30 cellular contexts compared by ENCODE assay signal in genomic region chr1:53979712-53980450, GRCh38. TPM values are rescaled to one million over a fixed set of nuclear protein-coding genes. Genes with fewer than 3 reads are reported as not detected.
DNase-seq lines count a peak whose midpoint lies in the region; TF ChIP-seq lines count a peak whose summit lies in the region.
"Had no signal": no experiment of that assay in that cellular context is flagged by ENCODE, and none has a peak within 500 bp of the region (broad histone marks: within the 10 kb centered on the region; RNA-seq: fewer than 3 reads in every experiment).

No MANE protein-coding gene starts in this region.

- no peaks in the 10 kb centered on the region for H3K9me3 ChIP-seq in BLaER1
- H3K9me3 ChIP-seq in H9 (ENCODE audit: control insufficient read depth, low read depth, low read length): no peaks in the 10 kb centered on the region
- H3K9me3 ChIP-seq in OCI-LY7 (ENCODE audit: low read length): no peaks in the 10 kb centered on the region
- H3K9me3 ChIP-seq in spleen: no peaks in the 10 kb centered on the region
- H3K9me3 ChIP-seq: ovary, SK-N-SH, thoracic aorta had no signal

- H3K4me2 ChIP-seq in BLaER1 (peak overlapping the region; percentile 68), H9 (ENCODE audit: insufficient read depth, insufficient read length, low read length) (no peak overlapping the region), OCI-LY7 (ENCODE audit: low read length) (no peak overlapping the region)
- H3K4me2 ChIP-seq: SK-N-SH had no signal

- no peak overlapping the region for H3K23ac ChIP-seq in H9 (ENCODE audit: insufficient read length, low read depth, low read length)

- H3K79me1 ChIP-seq in H9 (ENCODE audit: insufficient read depth, low read depth, low read length, poor library complexity, severe bottlenecking): no peaks in the 10 kb centered on the region

- no peak overlapping the region for H3K14ac ChIP-seq in H9 (ENCODE audit: insufficient read depth, low read length)

- H4K20me1 ChIP-seq in BLaER1 (no peaks in the 10 kb centered on the region), H9 (ENCODE audit: control insufficient read depth, insufficient read depth, insufficient read length) (no peaks in the 10 kb centered on the region), OCI-LY7 (ENCODE audit: insufficient read depth, low read length) (no peaks in the 10 kb centered on the region)

- H2BK120ac ChIP-seq in H9 (ENCODE audit: low read depth, low read length, poor library complexity, severe bottlenecking): no peak overlapping the region

- intact Hi-C loops in OCI-LY7 (cut with micrococcal nuclease; ENCODE audit: unreplicated experiment) (no loop called here), spleen (cut with DNase I; ENCODE audit: low total_unique reads) (no loop called here)

- H3K9ac ChIP-seq in BLaER1 (no peak overlapping the region), H9 (ENCODE audit: extremely low read depth, insufficient read length, low read length) (no peak overlapping the region)
- H3K9ac ChIP-seq: SK-N-SH had no signal

- H4K5ac ChIP-seq in H9 (ENCODE audit: insufficient read length, low read depth, low read length): no peak overlapping the region

- TF ChIP-seq CTCF in H9 (conservative IDR thresholded peaks at IDR 0.05): peak; percentile 47; the same call in 2 of the 3 replicates
- 0 out of 2 replicates have a peak, but pooled peaks have one; percentile 21 for TF ChIP-seq CTCF in OCI-LY7 (conservative IDR thresholded peaks at IDR 0.05; ENCODE audit: low read length)
- TF ChIP-seq CTCF in spleen (IDR thresholded peaks at IDR 0.05 in 8 of 11, conservative IDR thresholded peaks at IDR 0.05 in 3 of 11): no peak
- no peak for TF ChIP-seq CTCF in HFFc6 (IDR thresholded peaks at IDR 0.05)

- no peak overlapping the region for H2BK5ac ChIP-seq in H9 (ENCODE audit: insufficient read length, low read length)

- H3K4me1 Mint-ChIP-seq in H9 (peaks cover 19 to 27% of the 10 kb centered on the region in 2 experiments), HFFc6 (ENCODE audit: low read depth) (peaks cover 12% of the 10 kb centered on the region)
- H3K4me1 Mint-ChIP-seq: activated B cell treated with CpG ODN at 0.5 μM for 24 hours had no signal

- TF ChIP-seq POLR2A in spleen (IDR thresholded peaks at IDR 0.05): no peak

- no peaks in the 10 kb centered on the region; a peak in 1 of 5 replicates for H3K9me3 Mint-ChIP-seq in H9
- no peaks in the 10 kb centered on the region for H3K9me3 Mint-ChIP-seq in HFFc6
- H3K9me3 Mint-ChIP-seq: activated B cell treated with CpG ODN at 0.5 μM for 24 hours; activated naive CD4-positive, alpha-beta T cell treated with anti-CD3 and anti-CD28 coated beads for 36 hours; activated T-cell treated with anti-CD3 and anti-CD28 coated beads, Interleukin-2, amount 50 U/mL, for 24 hours; T-helper 2 cell treated with Interferon-gamma antibody and Interleukin-4, amounts not matched to agents 5 μg/mL and 100 μg/mL, for 36 hours had no signal

- no peak overlapping the region for H2AK5ac ChIP-seq in H9 (ENCODE audit: insufficient read length, low read length)

- H3K18ac ChIP-seq in H9 (ENCODE audit: insufficient read length, low read depth, low read length): no peak overlapping the region

- no peaks in the 10 kb centered on the region for H3K9me2 ChIP-seq in OCI-LY7 (ENCODE audit: insufficient read depth, low read length)
- H3K9me2 ChIP-seq: SK-N-SH had no signal

- H3K4me3 ChIP-seq in BLaER1 (no peak overlapping the region), OCI-LY7 (ENCODE audit: low read depth, low read length, poor library complexity, severe bottlenecking) (no peak overlapping the region), spleen (no peak overlapping the region)
- H3K4me3 ChIP-seq: ovary, thoracic aorta had no signal

- H3K4me1 ChIP-seq in BLaER1 (peaks cover 37% of the 10 kb centered on the region), H9 (ENCODE audit: insufficient read depth, low read length) (no peaks in the 10 kb centered on the region; the same call in 1 of the 2 replicates), OCI-LY7 (ENCODE audit: insufficient read depth, low read length, poor library complexity, severe bottlenecking) (no peaks in the 10 kb centered on the region), spleen (peaks cover 0 to 14% (median 8%) of the 10 kb centered on the region in 6 donors)
- H3K4me1 ChIP-seq: foreskin keratinocyte had no signal

- H2BK12ac ChIP-seq in H9 (ENCODE audit: insufficient read length, low read depth, low read length): peak overlapping the region; percentile 64

- no TSS peak for BruUV-seq in OCI-LY7 (replicated peaks; lab: Mats Ljungman, UMichigan)

- H2AFZ ChIP-seq in H9 (ENCODE audit: low read length) (no peak overlapping the region), OCI-LY7 (ENCODE audit: low read length) (no peak overlapping the region)

- H3K27me3 ChIP-seq in BLaER1 (no peaks in the 10 kb centered on the region), H9 (ENCODE audit: insufficient read depth, low read length) (no peaks in the 10 kb centered on the region), spleen (replicated peaks in 1 of 7) (peaks cover 0 to 5% (median 0%) of the 10 kb centered on the region in 7 donors)
- H3K27me3 ChIP-seq: foreskin keratinocyte, ovary had no signal

- DNase-seq in H9 (peak; percentile 51), OCI-LY7 (ENCODE audit: low spot score) (no peak), islet precursor cell (peak; percentile 53), spleen (no peak), HFFc6 (no peak)
- no peak for DNase-seq in activated CD4-positive, alpha-beta T cell treated with anti-CD3 and anti-CD28 coated beads, Interleukin-2, amount 50 U/mL, for 48 hours
- no peak for DNase-seq in activated CD4-positive, alpha-beta T cell treated with anti-CD3 and anti-CD28 coated beads, Interleukin-2, amount 50 U/mL, for 4 hours
- DNase-seq: activated B cell treated with CpG ODN at 0.5 μM for 24 hours; activated CD8-positive, alpha-beta T cell treated with anti-CD3 and anti-CD28 coated beads, Interleukin-2, amount 10 ng/mL, durations not matched to agents 7 days and 5 days; activated naive CD4-positive, alpha-beta T cell treated with anti-CD3 and anti-CD28 coated beads for 36 hours; activated T-cell treated with anti-CD3 and anti-CD28 coated beads, Interleukin-2, amount 50 U/mL, for 24 hours; C1 segment of cervical spinal cord; foreskin keratinocyte; GF-D8; hippocampal formation; mammary epithelial cell; NCI-H1048; NCI-H1930; NCI-H510A treated with DMSO at 0.1 percent for 48 hours; ovary; SK-N-SH had no signal

- no peak overlapping the region for H3K56ac ChIP-seq in H9 (ENCODE audit: insufficient read length, low read depth, low read length)

- H3K23me2 ChIP-seq in H9 (ENCODE audit: insufficient read length, low read depth, low read length, poor library complexity, severe bottlenecking): peaks cover 8% of the 10 kb centered on the region

- H4K8ac ChIP-seq in H9 (replicated peaks; ENCODE audit: insufficient read length, low read depth, low read length): no peak overlapping the region

- H3T11ph ChIP-seq in H9 (ENCODE audit: low read length): no peak overlapping the region

- no peak overlapping the region for H3K4me3 Mint-ChIP-seq in H9
- no peak overlapping the region for H3K4me3 Mint-ChIP-seq in HFFc6
- H3K4me3 Mint-ChIP-seq: activated B cell treated with CpG ODN at 0.5 μM for 24 hours; activated CD8-positive, alpha-beta T cell treated with anti-CD3 and anti-CD28 coated beads, Interleukin-2, amount 10 ng/mL, durations not matched to agents 7 days and 5 days; activated naive CD4-positive, alpha-beta T cell treated with anti-CD3 and anti-CD28 coated beads for 36 hours; activated T-cell treated with anti-CD3 and anti-CD28 coated beads, Interleukin-2, amount 50 U/mL, for 24 hours; T-helper 2 cell treated with Interferon-gamma antibody and Interleukin-4, amounts not matched to agents 5 μg/mL and 100 μg/mL, for 36 hours had no signal

- CTCF ChIA-PET in OCI-LY7 (lab: Charles Lee; ENCODE audit: unreplicated experiment): no interaction called here

- no peak overlapping the region for H4K91ac ChIP-seq in H9 (ENCODE audit: insufficient read length, low read depth, low read length)

- H3K4ac ChIP-seq in H9 (ENCODE audit: low read depth, low read length): no peak overlapping the region

- no peaks in the 10 kb centered on the region for H3K79me2 ChIP-seq in H9 (ENCODE audit: insufficient read depth, low read length)
- no peaks in the 10 kb centered on the region for H3K79me2 ChIP-seq in OCI-LY7 (ENCODE audit: insufficient read depth, low read depth, low read length)

- no peak overlapping the region for H2BK20ac ChIP-seq in H9 (ENCODE audit: low read depth, low read length, poor library complexity, severe bottlenecking)

- WGBS in H9 (ENCODE audit: extremely low coverage, insufficient read length, low lambda C conversion rate): no CpG with 5 or more reads among the region's 13 CpGs
- WGBS in spleen, 5 donors: 76 to 88% (median 83%) methylated on average over 13 of the region's 13 CpGs

- no peaks in the 10 kb centered on the region for H3K36me3 ChIP-seq in BLaER1
- no peaks in the 10 kb centered on the region for H3K36me3 ChIP-seq in OCI-LY7 (ENCODE audit: insufficient read depth, low read length)
- no peaks in the 10 kb centered on the region for H3K36me3 ChIP-seq in spleen
- H3K36me3 ChIP-seq: ovary, thoracic aorta had no signal

- H3K27ac ChIP-seq in BLaER1: no peak overlapping the region
- H3K27ac ChIP-seq in H9 (ENCODE audit: insufficient read length, low read depth, low read length): no peak overlapping the region
- H3K27ac ChIP-seq in OCI-LY7 (ENCODE audit: low read depth, low read length, poor library complexity, severe bottlenecking): no peak overlapping the region
- H3K27ac ChIP-seq in spleen: no peak overlapping the region
- H3K27ac ChIP-seq: foreskin keratinocyte, ovary, thoracic aorta had no signal

- H3K27ac Mint-ChIP-seq in H9 (no peak overlapping the region; a peak in 2 of 7 replicates), HFFc6 (no peak overlapping the region)
- H3K27ac Mint-ChIP-seq: activated B cell treated with CpG ODN at 0.5 μM for 24 hours; activated CD8-positive, alpha-beta T cell treated with anti-CD3 and anti-CD28 coated beads, Interleukin-2, amount 10 ng/mL, durations not matched to agents 7 days and 5 days; activated naive CD4-positive, alpha-beta T cell treated with anti-CD3 and anti-CD28 coated beads for 36 hours; activated T-cell treated with anti-CD3 and anti-CD28 coated beads, Interleukin-2, amount 50 U/mL, for 24 hours; T-helper 2 cell treated with Interferon-gamma antibody and Interleukin-4, amounts not matched to agents 5 μg/mL and 100 μg/mL, for 36 hours had no signal

- POLR2A ChIA-PET in OCI-LY7 (lab: Charles Lee): no interaction called here

- H3K36me3 Mint-ChIP-seq in H9 (ENCODE audit: insufficient read depth in 1 of 3, low read depth in 3 of 3) (peaks cover 0 to 2% (median 0%) of the 10 kb centered on the region in 3 experiments; a peak in 2 of 7 replicates), HFFc6 (ENCODE audit: low read depth) (peaks cover 8% of the 10 kb centered on the region)

- H3K27me3 Mint-ChIP-seq in H9 (ENCODE audit: low read depth) (peaks cover 9% of the 10 kb centered on the region), HFFc6 (ENCODE audit: insufficient read depth) (no peaks in the 10 kb centered on the region; the same call in 1 of the 2 replicates)
- H3K27me3 Mint-ChIP-seq: activated T-cell treated with anti-CD3 and anti-CD28 coated beads, Interleukin-2, amount 50 U/mL, for 24 hours had no signal

- no peak overlapping the region for H2BK15ac ChIP-seq in H9 (ENCODE audit: low read depth, low read length)

RNA-seq across cellular contexts. Expression of gene LRRC42, which starts 33.7 kb away (rescaled TPM):
- 36.3 and 38.2 TPM in 2 replicates for total RNA-seq in H9 (2021)
- total RNA-seq in OCI-LY7 (2014; rRNA removed; shearing (Covaris generic)): 12.5 and 17.5 TPM in 2 replicates
- total RNA-seq in OCI-LY7 (2022): 16.4 and 18.5 TPM in 2 replicates
- total RNA-seq in spleen: 10 to 100 TPM in 6 of 7 donors, 1 to 10 TPM in 1; 9.7 to 13.8 (median 11.6) TPM
- 1 to 10 TPM; 4.9 to 9.5 (median 5.5) TPM for polyA plus RNA-seq in spleen
- total RNA-seq in HFFc6 (2021; fragmentation: NEBNext Ultra II Directional; extraction: Animal tissue kit (Norgen Biotek cat#: 25700)): 10 to 100 TPM; 36.3 to 44.2 (median 42.2) TPM

RNA-seq across cellular contexts. Expression of gene IFT25, which starts 34.4 kb away (rescaled TPM):
- 33.6 and 36.8 TPM in 2 replicates for total RNA-seq in H9 (2021)
- total RNA-seq in OCI-LY7 (2014; rRNA removed; shearing (Covaris generic)): 57.0 and 61.0 TPM in 2 replicates
- total RNA-seq in OCI-LY7 (2022): 45.2 and 45.4 TPM in 2 replicates
- 10 to 100 TPM; 23.7 to 38.1 (median 27.6) TPM for total RNA-seq in spleen
- polyA plus RNA-seq in spleen: 10 to 100 TPM; 24.6 to 31.4 (median 28.3) TPM
- total RNA-seq in HFFc6 (2021; fragmentation: NEBNext Ultra II Directional; extraction: Animal tissue kit (Norgen Biotek cat#: 25700)): 10 to 100 TPM; 20.9 to 36.9 (median 35.1) TPM

RNA-seq across cellular contexts. Expression of gene LDLRAD1, which starts 38.1 kb away (rescaled TPM):
- total RNA-seq in H9 (2021) (not detected in 2 replicates), OCI-LY7 (2022) (not detected in 2 replicates), spleen (not detected)
- total RNA-seq in OCI-LY7 (2014; rRNA removed; shearing (Covaris generic)): not detected in 2 replicates
- not detected for polyA plus RNA-seq in spleen
- not detected for total RNA-seq in HFFc6 (2021; fragmentation: NEBNext Ultra II Directional; extraction: Animal tissue kit (Norgen Biotek cat#: 25700))
- total RNA-seq: A673; activated B cell treated with CpG ODN at 0.5 μM for 24 hours; activated CD8-positive, alpha-beta T cell treated with anti-CD3 and anti-CD28 coated beads, Interleukin-2, amount 10 ng/mL, durations not matched to agents 7 days and 5 days; activated naive CD4-positive, alpha-beta T cell treated with anti-CD3 and anti-CD28 coated beads for 36 hours; dermis microvascular lymphatic vessel endothelial cell; epithelial cell of proximal tubule; foreskin keratinocyte; mammary epithelial cell; RPMI7951; sciatic nerve; thoracic aorta had no signal
- polyA plus RNA-seq: foreskin keratinocyte, keratinocyte, mammary epithelial cell, SK-N-SH had no signal

Comparison
In these comparisons a context has a peak if more than half of its experiments do, and no peak if none do; other contexts are left out.
1. DNase-seq: peak in H9 (single experiment) and islet precursor cell (single experiment); none in OCI-LY7 (single experiment), activated CD4-positive, alpha-beta T cell treated with anti-CD3 and anti-CD28 coated beads, Interleukin-2, amount 50 U/mL, for 48 hours (0 of 2), activated CD4-positive, alpha-beta T cell treated with anti-CD3 and anti-CD28 coated beads, Interleukin-2, amount 50 U/mL, for 4 hours (0 of 2), spleen (single experiment) and HFFc6 (single experiment).
2. CTCF ChIP-seq: peak in H9 (single experiment) and OCI-LY7 (single experiment); none in spleen (0 of 11) and HFFc6 (single experiment).